16 cellular contexts compared by ENCODE assay signal in the genomic region with DNA sequence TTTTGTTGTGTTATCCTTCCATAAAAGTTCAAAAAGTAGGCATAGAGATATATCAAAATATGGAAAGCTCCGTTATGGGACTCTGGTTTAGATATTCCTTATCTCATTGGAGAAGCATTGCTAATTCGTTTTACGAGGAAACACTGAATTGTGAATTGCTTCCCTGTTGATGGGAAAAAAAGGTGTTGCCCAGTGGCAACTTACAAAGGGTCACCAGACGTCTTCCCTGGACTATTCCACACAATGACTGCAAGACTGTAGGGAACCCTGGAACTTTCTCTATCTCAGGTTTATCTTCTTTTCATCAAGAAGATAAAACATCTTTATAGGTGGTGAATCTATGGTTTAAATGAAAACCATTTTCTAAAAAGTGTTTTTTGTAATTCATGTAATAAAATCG.
DNase-seq lines count a peak whose midpoint lies in the region; FAIRE-seq and TF ChIP-seq lines count a peak whose summit lies in the region.
"Had no signal": no experiment of that assay in that cellular context is flagged by ENCODE, and none has a peak within 500 bp of the region (broad histone marks: within the 10 kb centered on the region; RNA-seq: fewer than 3 reads in every experiment).

No MANE protein-coding gene starts in this region.

- H3K27me3 ChIP-seq in spleen (replicated peaks in 1 of 7): no peaks in the 10 kb centered on the region
- H3K27me3 ChIP-seq: testis had no signal

- TF ChIP-seq CTCF in spleen (IDR thresholded peaks at IDR 0.05 in 8 of 11, conservative IDR thresholded peaks at IDR 0.05 in 3 of 11): no peak

- intact Hi-C loops in spleen (cut with DNase I; ENCODE audit: low total_unique reads): no loop called here

- peak; percentile 17 for FAIRE-seq in GM12892 (lab: Jason Lieb, UNC)

- DNase-seq in GM12892 (ENCODE audit: insufficient read length) (no peak), dermis microvascular lymphatic vessel endothelial cell (ENCODE audit: low read depth in 2 of 2) (peak; percentile 36 to 62), lung microvascular endothelial cell (ENCODE audit: low read depth in 2 of 2) (peak; percentile 33 to 62), spleen (no peak), HEK293T (ENCODE audit: extremely low spot score) (no peak), NCI-H146 (lab: John Stamatoyannopoulos, UW) (no peak)
- DNase-seq in activated naive CD4-positive, alpha-beta T cell treated with anti-CD3 and anti-CD28 coated beads, Interleukin-2, amount 50 U/mL, for 16 hours: no peak
- DNase-seq: activated CD4-positive, alpha-beta T cell treated with anti-CD3 and anti-CD28 coated beads, Interleukin-2, amount 10 ng/mL, durations not matched to agents 24 days and 14 days; activated CD8-positive, alpha-beta memory T cell treated with anti-CD3 and anti-CD28 coated beads, Interleukin-2, amount 10 ng/mL, durations not matched to agents 7 days and 5 days; anterior cingulate cortex; CD4-positive, alpha-beta T cell; NCI-H526; stimulated activated CD4-positive, alpha-beta T cell treated with anti-CD3 and anti-CD28 coated beads, Interleukin-4, amount 100 ng/mL, for 1 hour; stimulated activated naive CD4-positive, alpha-beta T cell had no signal

- H3K4me1 ChIP-seq in spleen: no peaks in the 10 kb centered on the region
- H3K4me1 ChIP-seq: HAP-1, testis had no signal

- CTCF ChIA-PET in HEK293T (lab: Yijun Ruan, JAX): no interaction called here

- H3K27ac ChIP-seq in spleen: peak overlapping the region in 6 of 8 donors; percentile 1 to 38 (median 28)

- WGBS in spleen, 5 donors: 58 to 76% (median 70%) methylated on average over 5 of the region's 5 CpGs

- POLR2A ChIA-PET in HEK293T (lab: Yijun Ruan, JAX): no interaction called here

- H3K36me3 ChIP-seq in spleen: no peaks in the 10 kb centered on the region

- peak overlapping the region in 1 of 8 donors; percentile 14 for H3K4me3 ChIP-seq in spleen
- H3K4me3 ChIP-seq: HAP-1, testis had no signal

- no peaks in the 10 kb centered on the region for H3K9me3 ChIP-seq in spleen
- H3K9me3 ChIP-seq: HAP-1, testis had no signal

- TF ChIP-seq POLR2A in GM12892 (IDR thresholded peaks at IDR 0.05; ENCODE audit: low read depth, low read length): no peak
- TF ChIP-seq POLR2A in spleen (IDR thresholded peaks at IDR 0.05): no peak

TF ChIP-seq in HEK293T, 16 proteins besides CTCF, POLR2A, EP300 and RAD21:
- TF ChIP-seq FOXM1 (IDR thresholded peaks at IDR 0.05; ENCODE audit: borderline replicate concordance): no peak
- TF ChIP-seq, protein P1, sequence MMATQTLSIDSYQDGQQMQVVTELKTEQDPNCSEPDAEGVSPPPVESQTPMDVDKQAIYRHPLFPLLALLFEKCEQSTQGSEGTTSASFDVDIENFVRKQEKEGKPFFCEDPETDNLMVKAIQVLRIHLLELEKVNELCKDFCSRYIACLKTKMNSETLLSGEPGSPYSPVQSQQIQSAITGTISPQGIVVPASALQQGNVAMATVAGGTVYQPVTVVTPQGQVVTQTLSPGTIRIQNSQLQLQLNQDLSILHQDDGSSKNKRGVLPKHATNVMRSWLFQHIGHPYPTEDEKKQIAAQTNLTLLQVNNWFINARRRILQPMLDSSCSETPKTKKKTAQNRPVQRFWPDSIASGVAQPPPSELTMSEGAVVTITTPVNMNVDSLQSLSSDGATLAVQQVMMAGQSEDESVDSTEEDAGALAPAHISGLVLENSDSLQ (IDR thresholded peaks at IDR 0.05): no peak
- no peak for TF ChIP-seq FOXK2 (IDR thresholded peaks at IDR 0.05)
- TF ChIP-seq ARNT (IDR thresholded peaks at IDR 0.05): no peak

Comparison
In these comparisons a context has a peak if more than half of its experiments do, and no peak if none do; other contexts are left out.
1. DNase-seq: peak in dermis microvascular lymphatic vessel endothelial cell (2 of 2) and lung microvascular endothelial cell (2 of 2); none in GM12892 (single experiment), spleen (single experiment), HEK293T (single experiment), activated naive CD4-positive, alpha-beta T cell treated with anti-CD3 and anti-CD28 coated beads, Interleukin-2, amount 50 U/mL, for 16 hours (single experiment) and NCI-H146 (single experiment).